8 cellular contexts compared by ENCODE assay signal in the genomic region with DNA sequence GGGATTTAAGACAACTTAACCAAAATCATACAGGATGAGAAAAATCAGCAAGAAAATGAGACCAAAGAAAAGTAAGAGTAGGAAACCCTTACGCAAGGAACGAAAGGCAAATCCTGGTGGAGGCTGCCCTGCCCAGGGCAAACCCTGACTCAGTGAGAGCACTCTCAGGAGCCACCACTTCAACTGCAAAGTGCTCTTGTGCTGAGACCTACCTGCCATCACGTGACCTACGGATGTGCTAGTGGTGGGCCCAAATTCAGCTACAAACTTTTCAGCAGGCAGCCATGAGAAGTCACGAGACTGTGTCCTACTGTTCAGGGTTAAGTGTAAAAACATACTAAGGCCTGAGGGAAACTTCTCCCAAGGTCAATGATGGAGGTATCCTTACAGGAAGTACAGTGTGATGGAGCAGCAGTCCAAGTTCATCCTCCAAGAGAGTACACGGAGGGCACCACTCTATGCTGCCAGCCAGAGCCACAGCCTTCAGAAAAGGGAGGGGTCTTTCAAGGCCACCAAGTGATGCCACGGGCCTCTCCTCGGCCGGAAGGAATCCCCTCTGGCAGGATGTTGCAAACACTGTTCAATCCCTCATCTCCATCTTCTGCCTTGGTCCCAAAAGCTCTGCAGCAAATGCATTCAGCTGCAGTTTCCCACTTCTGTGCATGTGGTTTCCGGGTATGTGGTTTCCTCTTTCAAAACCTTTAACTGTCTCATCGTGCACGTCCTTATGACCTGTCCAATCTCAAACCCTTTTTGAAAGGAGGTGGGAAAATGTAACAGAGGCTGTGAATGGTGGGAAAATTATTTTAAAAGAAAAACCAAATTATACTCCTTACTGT. TPM values are rescaled to one million over a fixed set of nuclear protein-coding genes. Genes with fewer than 3 reads are reported as not detected.
DNase-seq lines count a peak whose midpoint lies in the region; ATAC-seq, FAIRE-seq and TF ChIP-seq lines count a peak whose summit lies in the region.

No MANE protein-coding gene starts in this region.

- H3K36me3 Mint-ChIP-seq in T-cell, result no peaks in the 10 kb centered on the region

- FAIRE-seq in bronchial epithelial cell (lab: Jason Lieb, UNC), result no peak

- H3K36me3 ChIP-seq in heart left ventricle (peaks cover 0 to 7% (median 0%) of the 10 kb centered on the region in 9 donors), bronchial epithelial cell (ENCODE audit: control insufficient read depth, insufficient read depth, low read length) (peaks cover 6% of the 10 kb centered on the region), osteoblast (ENCODE audit: insufficient read depth, low read length) (peaks cover 10% of the 10 kb centered on the region)

- CTCF ChIA-PET in T-cell (lab: Charles Lee), result interaction anchor here (0.6 to 1.5 kb wide), 7 partner anchors 9 to 399 kb away, joined by 3 to 8 read pairs (median 5); a partner anchor contains a TSS

- H3K4me3 ChIP-seq in heart left ventricle (peak overlapping the region in 3 of 12 donors; percentile 1 to 40 (median 13)), bronchial epithelial cell (ENCODE audit: low read depth, low read length) (no peak overlapping the region), osteoblast (ENCODE audit: insufficient read depth, low read length) (no peak overlapping the region)

- no peaks in the 10 kb centered on the region for H3K27me3 ChIP-seq in heart left ventricle
- no peaks in the 10 kb centered on the region for H3K27me3 ChIP-seq in bronchial epithelial cell (ENCODE audit: control insufficient read depth, insufficient read depth, low read length)
- H3K27me3 ChIP-seq in osteoblast (ENCODE audit: insufficient read depth, low read length), result no peaks in the 10 kb centered on the region

- H3K4me1 Mint-ChIP-seq in T-cell, result peaks cover 67 to 89% (median 80%) of the 10 kb centered on the region in 3 donors

- peak overlapping the region; percentile 13 for H3K4me2 ChIP-seq in osteoblast (ENCODE audit: insufficient read depth, low read length)

- H3K27ac ChIP-seq in heart left ventricle (peak overlapping the region in 10 of 12 donors; percentile 5 to 70 (median 26)), osteoblast (ENCODE audit: low read depth, low read length) (peak overlapping the region; percentile 44)

- H4K20me1 ChIP-seq in osteoblast (ENCODE audit: insufficient read depth, low read length), result peaks cover 64% of the 10 kb centered on the region

- POLR2A ChIA-PET in T-cell (lab: Charles Lee), result interaction anchor here (0.6 to 1.4 kb wide), 2 partner anchors 10 kb away, joined by 3 to 5 read pairs; a partner anchor contains a TSS

- no peaks in the 10 kb centered on the region for H3K9me3 ChIP-seq in heart left ventricle
- H3K9me3 ChIP-seq in osteoblast (ENCODE audit: low read depth, low read length), result no peaks in the 10 kb centered on the region

- DNase-seq in heart left ventricle, result peak in 2 of 5 donors; percentile 37 to 66
- DNase-seq in Right ventricle myocardium inferior (ENCODE audit: missing footprints), result no peak
- DNase-seq in T-cell, result peak in 33 of 34 experiments; percentile 27 to 77 (median 60)
- DNase-seq in bronchial epithelial cell (ENCODE audit: low read depth), result peak; percentile 55
- peak; percentile 87 for DNase-seq in osteoblast (ENCODE audit: insufficient read length, low spot score, missing footprints)
- DNase-seq in NCI-H2171 treated with DMSO at 0.1 percent for 48 hours (lab: John Stamatoyannopoulos, UW), result no peak
- DNase-seq in G401 (ENCODE audit: low spot score), result no peak

- no peak overlapping the region for H2AFZ ChIP-seq in osteoblast (ENCODE audit: low read length)

- intact Hi-C loops in heart left ventricle (cut with DNase I), result loop anchor here in 6 of 10 donors (5.0 to 10.0 kb wide), 5 partner anchors 35 to 58 kb away; no protein-coding TSS in a partner anchor
- intact Hi-C loops in Right ventricle myocardium inferior (cut with DNase I), result loop anchor here (5.0 kb wide), 1 partner anchor 40 kb away; no protein-coding TSS in a partner anchor

- no peak for TF ChIP-seq POLR2A in heart left ventricle (IDR thresholded peaks at IDR 0.05)

- H3K4me1 ChIP-seq in heart left ventricle (peaks cover 0 to 100% (median 66%) of the 10 kb centered on the region in 12 donors), osteoblast (ENCODE audit: insufficient read depth, low read length) (peaks cover 41% of the 10 kb centered on the region)

- TF ChIP-seq CTCF in heart left ventricle (IDR thresholded peaks at IDR 0.05), result no peak
- no peak for TF ChIP-seq CTCF in bronchial epithelial cell (IDR thresholded peaks at IDR 0.05; ENCODE audit: insufficient read depth, low read length, severe bottlenecking)
- TF ChIP-seq CTCF in osteoblast (IDR thresholded peaks at IDR 0.05; ENCODE audit: extremely low read depth, low read depth, low read length), result no peak

- H3K27me3 Mint-ChIP-seq in T-cell, result no peaks in the 10 kb centered on the region

- in situ Hi-C loops in G401 (cut with HindIII; ENCODE audit: low sequenced_read_pairs), result loop anchor here (5.0 kb wide), 2 partner anchors 35 to 150 kb away; no protein-coding TSS in a partner anchor

- peak overlapping the region; percentile 63 to 70 (median 65) for H3K4me3 Mint-ChIP-seq in T-cell

- 43 to 51% (median 48%) methylated on average over 8 to 12 of the region's 12 CpGs for WGBS in heart left ventricle, 4 donors

- ATAC-seq in heart left ventricle (peak; percentile 19 to 67 (median 50)), Right ventricle myocardium inferior (no peak), HG03097 (IDR thresholded peaks at IDR 0.05; ENCODE audit: low FRiP score, unreplicated experiment) (peak; percentile 50), T-cell (replicated peaks in 1 of 4) (peak; percentile 76 to 92 (median 84))

- peak overlapping the region; percentile 75 to 84 for H3K27ac Mint-ChIP-seq in T-cell

- peaks cover 100% of the 10 kb centered on the region for H3K79me2 ChIP-seq in osteoblast (ENCODE audit: insufficient read depth, low read length)

- no peaks in the 10 kb centered on the region for H3K9me3 Mint-ChIP-seq in T-cell

RNA-seq across cellular contexts. Expression of a gene that starts 9.5 kb away (rescaled TPM):
- 10 to 100 TPM in 7 of 9 donors, 1 to 10 TPM in 2; 8.7 to 41.3 (median 11.1) TPM for total RNA-seq in heart left ventricle
- 1 to 10 TPM; 5.6 to 8.7 TPM for polyA plus RNA-seq in heart left ventricle
- 13.3 TPM for total RNA-seq in Right ventricle myocardium inferior
- 10 to 100 TPM; 10.8 to 17.7 (median 14.8) TPM for total RNA-seq in T-cell
- 18.7 and 21.6 TPM in 2 replicates for total RNA-seq in bronchial epithelial cell
- total RNA-seq in osteoblast, result 36.8 and 39.1 TPM in 2 replicates
- total RNA-seq in G401 (2014; rRNA removed; shearing (Covaris generic)), result 9.5 and 11.0 TPM in 2 replicates

RNA-seq across cellular contexts. Expression of a gene that starts 34.9 kb away (rescaled TPM):
- total RNA-seq in heart left ventricle, result 10 to 100 TPM; 38.7 to 72.4 (median 47.5) TPM
- 100 to 1,000 TPM in 1 of 2 donors, 10 to 100 TPM in 1; 52.5 to 209 TPM for polyA plus RNA-seq in heart left ventricle
- total RNA-seq in Right ventricle myocardium inferior, result 42.1 TPM
- 10 to 100 TPM; 31.3 to 39.9 (median 38.4) TPM for total RNA-seq in T-cell
- total RNA-seq in bronchial epithelial cell, result 143 and 162 TPM in 2 replicates
- total RNA-seq in osteoblast, result 74.3 and 79.6 TPM in 2 replicates
- 61.7 and 62.5 TPM in 2 replicates for total RNA-seq in G401 (2014; rRNA removed; shearing (Covaris generic))

RNA-seq across cellular contexts. Expression of a gene that starts 52.7 kb away (rescaled TPM):
- total RNA-seq in heart left ventricle (10 to 100 TPM; 17.6 to 44.3 (median 28.6) TPM), Right ventricle myocardium inferior (30.4 TPM), T-cell (100 to 1,000 TPM in 2 of 5 donors, 10 to 100 TPM in 3; 77.0 to 199 (median 97.0) TPM), bronchial epithelial cell (21.6 and 22.7 TPM in 2 replicates), osteoblast (7.1 and 9.8 TPM in 2 replicates)
- polyA plus RNA-seq in heart left ventricle, result 10 to 100 TPM; 30.2 to 57.8 TPM
- 74.6 and 106 TPM in 2 replicates for total RNA-seq in G401 (2014; rRNA removed; shearing (Covaris generic))

Comparison
In these comparisons a context has a peak if more than half of its experiments do, and no peak if none do; other contexts are left out.
1. DNase-seq: peak in T-cell (33 of 34), bronchial epithelial cell (single experiment) and osteoblast (single experiment); none in Right ventricle myocardium inferior (single experiment), NCI-H2171 treated with DMSO at 0.1 percent for 48 hours (single experiment) and G401 (single experiment).